9 cellular contexts compared by ENCODE assay signal in the genomic region with DNA sequence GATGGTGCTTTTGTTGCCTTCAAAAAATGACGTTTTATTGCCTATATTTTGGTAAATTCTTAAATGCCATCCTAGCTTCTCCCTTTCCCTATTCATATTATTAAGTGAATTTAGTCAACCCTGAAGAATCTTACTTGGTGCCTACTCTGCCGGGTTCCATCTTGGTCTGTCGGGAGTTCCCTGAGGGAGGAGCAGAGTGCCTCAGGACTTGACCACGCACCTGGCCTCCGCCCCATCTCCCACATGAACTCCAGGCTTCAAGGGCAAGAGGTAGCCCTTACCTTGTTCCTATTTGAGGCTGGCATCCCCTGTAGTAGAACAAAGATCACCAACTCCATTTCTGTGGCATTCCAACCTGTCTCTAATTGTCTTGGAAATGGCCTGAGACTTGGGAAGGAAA. TPM values are rescaled to one million over a fixed set of nuclear protein-coding genes. Genes with fewer than 3 reads are reported as not detected.
"Had no signal": no experiment of that assay in that cellular context is flagged by ENCODE, and none has a peak within 500 bp of the region (broad histone marks: within the 10 kb centered on the region; RNA-seq: fewer than 3 reads in every experiment).

No MANE protein-coding gene starts in this region.

- H3K4me1 Mint-ChIP-seq: GM23338 had no signal

- ATAC-seq: GM23338, HCT116 had no signal

- H3K4me2 ChIP-seq: GM23338 had no signal

- H3K27ac Mint-ChIP-seq: GM23338, HFFc6 had no signal

- H3K4me3 Mint-ChIP-seq: GM23338, HFFc6 had no signal

- H3K9me3 ChIP-seq: HAP-1 had no signal

- H3K4me3 ChIP-seq: GM23338, HAP-1, K562 had no signal

- H3K9me3 Mint-ChIP-seq: GM23338, HFFc6 had no signal

- H3K27ac ChIP-seq: HL-60 had no signal

- H2AFZ ChIP-seq: GM23338 had no signal

- H3K4me1 ChIP-seq: HAP-1 had no signal

- DNase-seq: HFFc6, IMR-90 had no signal

- FAIRE-seq: H1, H54 had no signal

RNA-seq across cellular contexts. Expression of gene VANGL2, which starts 21.5 kb away (rescaled TPM):
- total RNA-seq: HFFc6 had no signal

RNA-seq across cellular contexts. Expression of gene NHLH1, which starts 55.0 kb away (rescaled TPM):
- total RNA-seq: IMR-90 had no signal
